In the genomic region with DNA sequence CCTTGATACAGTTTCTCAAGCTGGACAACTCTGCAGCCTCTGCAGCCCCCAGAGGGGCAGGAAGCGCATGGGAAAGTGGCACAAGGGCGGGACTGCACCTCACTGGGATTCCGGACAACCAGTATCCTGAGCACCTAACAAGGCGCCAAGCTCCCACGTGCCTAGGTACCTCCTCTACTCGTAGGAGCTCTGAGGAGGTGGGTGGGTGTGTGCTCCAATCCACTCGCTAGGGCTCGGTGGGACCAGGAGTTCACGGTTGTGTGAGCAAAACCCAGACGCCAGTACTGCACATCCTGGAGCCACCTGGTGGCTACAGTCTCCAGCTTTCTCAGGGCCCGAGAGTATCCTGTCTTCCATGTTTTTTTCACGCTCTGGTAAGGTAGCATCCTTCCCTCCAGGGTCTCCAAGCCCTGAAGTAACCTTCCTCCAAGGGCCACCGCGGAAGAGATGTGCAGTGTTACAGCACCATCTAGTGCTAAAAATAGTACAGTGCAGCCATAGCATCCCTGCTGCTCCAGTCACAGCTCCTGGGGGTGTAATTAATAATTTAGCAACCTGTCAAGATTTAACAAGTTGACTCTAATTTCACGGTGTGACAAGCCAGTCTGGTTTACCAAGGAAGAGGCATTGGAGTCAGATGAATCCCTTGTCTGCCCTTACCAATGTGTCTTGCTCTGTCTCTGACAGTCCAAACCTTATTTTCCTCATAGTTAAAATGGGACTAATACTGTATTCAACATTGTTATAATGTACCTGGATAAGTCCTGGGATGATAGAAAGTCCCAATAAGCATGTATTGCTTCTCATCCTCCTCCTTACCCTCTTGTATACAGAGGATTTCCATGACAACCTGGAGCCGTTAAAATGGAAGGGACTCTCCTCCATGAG, we compare ENCODE assay signal across 8 cellular contexts.
DNase-seq lines count a peak whose midpoint lies in the region; ATAC-seq, FAIRE-seq and TF ChIP-seq lines count a peak whose summit lies in the region.

No MANE protein-coding gene starts in this region.

- H3K9ac ChIP-seq in neuronal stem cell (ENCODE audit: low read depth, low read length, poor library complexity): no peak overlapping the region

- H3K4me1 ChIP-seq in neuronal stem cell (ENCODE audit: control insufficient read depth in 2 of 2, insufficient read depth in 1 of 2, low read depth in 1 of 2, low read length in 2 of 2): peaks cover 0 to 3% of the 10 kb centered on the region in 2 donors

- no peak overlapping the region for H3K4ac ChIP-seq in neuronal stem cell (ENCODE audit: low read length)

- peak overlapping the region; percentile 41 for H3K18ac ChIP-seq in neuronal stem cell (ENCODE audit: low read length)

- H2BK12ac ChIP-seq in neuronal stem cell (ENCODE audit: low read length): no peak overlapping the region

- no peaks in the 10 kb centered on the region for H3K9me3 ChIP-seq in neuronal stem cell (replicated peaks in 1 of 2; ENCODE audit: control insufficient read depth in 2 of 2, insufficient read depth in 1 of 2, low read depth in 1 of 2, low read length in 2 of 2)

- H3K36me3 ChIP-seq in neuronal stem cell (replicated peaks in 1 of 2; ENCODE audit: control insufficient read depth in 2 of 2, insufficient read depth in 2 of 2, low read length in 2 of 2): peaks cover 3 to 26% of the 10 kb centered on the region in 2 donors

- no peaks in the 10 kb centered on the region for H3K79me1 ChIP-seq in neuronal stem cell (ENCODE audit: low read depth, low read length)

- no peak overlapping the region for H3K23ac ChIP-seq in neuronal stem cell (ENCODE audit: low read depth, low read length, poor library complexity)

- no peak overlapping the region for H2BK120ac ChIP-seq in neuronal stem cell (ENCODE audit: low read depth, low read length)

- no peak overlapping the region for H3K4me2 ChIP-seq in neuronal stem cell (ENCODE audit: insufficient read depth, low read length, poor library complexity, severe bottlenecking)

- peak; percentile 48 for DNase-seq in COLO668 (lab: John Stamatoyannopoulos, UW; ENCODE audit: unreplicated experiment)
- peak; percentile 44 for DNase-seq in GM19239 (ENCODE audit: insufficient read length, low spot score)
- peak; percentile 87 for DNase-seq in NCI-H69 (lab: John Stamatoyannopoulos, UW)
- peak; percentile 7 for DNase-seq in activated T-cell treated with anti-CD3 and anti-CD28 coated beads for 1 hour (ENCODE audit: low read depth)
- peak; percentile 41 for DNase-seq in fibroblast of the aortic adventitia (ENCODE audit: low read depth)
- DNase-seq in neuronal stem cell (ENCODE audit: low spot score): peak; percentile 64

- H3K27me3 ChIP-seq in neuronal stem cell (ENCODE audit: control insufficient read depth in 3 of 3, insufficient read depth in 3 of 3, low read depth in 1 of 3, low read length in 3 of 3): no peaks in the 10 kb centered on the region

- ATAC-seq in HG03342 (IDR thresholded peaks at IDR 0.05; ENCODE audit: unreplicated experiment) (peak; percentile 83), GM18520 (IDR thresholded peaks at IDR 0.05; ENCODE audit: unreplicated experiment) (no peak)

- no peak overlapping the region for H2BK5ac ChIP-seq in neuronal stem cell (ENCODE audit: low read length)

- H2BK15ac ChIP-seq in neuronal stem cell (ENCODE audit: low read length): no peak overlapping the region

- no peak overlapping the region for H4K91ac ChIP-seq in neuronal stem cell (ENCODE audit: low read depth, low read length, poor library complexity)

- no peak overlapping the region for H2AFZ ChIP-seq in neuronal stem cell (ENCODE audit: low read length)

- no peak overlapping the region for H4K8ac ChIP-seq in neuronal stem cell (ENCODE audit: low read depth, low read length)

- peak; percentile 86 for TF ChIP-seq CTCF in fibroblast of the aortic adventitia (IDR thresholded peaks at IDR 0.05; ENCODE audit: insufficient read depth, low read length)

- H3K14ac ChIP-seq in neuronal stem cell (ENCODE audit: low read length): no peak overlapping the region

- H2AK5ac ChIP-seq in neuronal stem cell (ENCODE audit: low read depth, low read length): no peak overlapping the region

- H3K4me3 ChIP-seq in fibroblast of the aortic adventitia (ENCODE audit: low read depth, low read length) (no peak overlapping the region), neuronal stem cell (ENCODE audit: low read length in 2 of 2) (no peak overlapping the region)

- no peak overlapping the region for H3K27ac ChIP-seq in neuronal stem cell (replicated peaks; ENCODE audit: low read length)

- no CpG with 5 or more reads among the region's 16 CpGs for WGBS in neuronal stem cell (ENCODE audit: extremely low coverage in 2 of 2, insufficient read length in 2 of 2, insufficient replicate concordance in 1 of 2), 2 donors

- FAIRE-seq in GM19239 (lab: Jason Lieb, UNC): no peak

Comparison
In these comparisons a context has a peak if more than half of its experiments do, and no peak if none do; other contexts are left out.
1. DNase-seq: peak in every context shown above with its lines; median percentile 87 in NCI-H69; 64 in neuronal stem cell; 48 in COLO668; 44 in GM19239; 41 in fibroblast of the aortic adventitia; 7 in activated T-cell treated with anti-CD3 and anti-CD28 coated beads for 1 hour.